Comparison of ENCODE assay signal across 13 cellular contexts in genomic region chr10:63429280-63429679, GRCh38. TPM values are rescaled to one million over a fixed set of nuclear protein-coding genes. Genes with fewer than 3 reads are reported as not detected.
DNase-seq lines count a peak whose midpoint lies in the region; ATAC-seq, FAIRE-seq and TF ChIP-seq lines count a peak whose summit lies in the region.
"Had no signal": no experiment of that assay in that cellular context is flagged by ENCODE, and none has a peak within 500 bp of the region (broad histone marks: within the 10 kb centered on the region; RNA-seq: fewer than 3 reads in every experiment).

No MANE protein-coding gene starts in this region.

- no peaks in the 10 kb centered on the region for H3K9me3 Mint-ChIP-seq in chondrocyte (ENCODE audit: low read depth)
- no peaks in the 10 kb centered on the region for H3K9me3 Mint-ChIP-seq in activated naive CD8-positive, alpha-beta T cell treated with anti-CD3 and anti-CD28 coated beads, Interleukin-2, amount 50 U/mL, for 24 hours

- no peak for TF ChIP-seq EP300 in sigmoid colon (IDR thresholded peaks at IDR 0.05)

- H3K4me3 Mint-ChIP-seq in chondrocyte (ENCODE audit: unreplicated experiment), result no peak overlapping the region
- H3K4me3 Mint-ChIP-seq in activated naive CD8-positive, alpha-beta T cell treated with anti-CD3 and anti-CD28 coated beads, Interleukin-2, amount 50 U/mL, for 24 hours, result no peak overlapping the region

- ATAC-seq in left lung, result peak; percentile 32
- ATAC-seq in activated naive CD8-positive, alpha-beta T cell treated with anti-CD3 and anti-CD28 coated beads, Interleukin-2, amount 50 U/mL, for 24 hours, result no peak

- FAIRE-seq in small intestine (lab: Jason Lieb, UNC), result no peak
- FAIRE-seq: islet of Langerhans had no signal

- no peaks in the 10 kb centered on the region for H3K27me3 Mint-ChIP-seq in chondrocyte (ENCODE audit: low read depth)
- H3K27me3 Mint-ChIP-seq in activated naive CD8-positive, alpha-beta T cell treated with anti-CD3 and anti-CD28 coated beads, Interleukin-2, amount 50 U/mL, for 24 hours, result no peaks in the 10 kb centered on the region

- no peak for TF ChIP-seq POLR2A in sigmoid colon (IDR thresholded peaks at IDR 0.05)

- H3K4me1 Mint-ChIP-seq in chondrocyte (ENCODE audit: low read depth), result peaks cover 45% of the 10 kb centered on the region
- peaks cover 28% of the 10 kb centered on the region for H3K4me1 Mint-ChIP-seq in activated naive CD8-positive, alpha-beta T cell treated with anti-CD3 and anti-CD28 coated beads, Interleukin-2, amount 50 U/mL, for 24 hours

- H3K27ac ChIP-seq in left lung (peak overlapping the region; percentile 27 to 59), sigmoid colon (peak overlapping the region in 2 of 4 donors; percentile 0 to 17), small intestine (ENCODE audit: low read depth in 1 of 2, low read length in 1 of 2) (no peak overlapping the region)
- H3K27ac ChIP-seq: neutrophil had no signal

- no peaks in the 10 kb centered on the region for H3K9me3 ChIP-seq in left lung
- H3K9me3 ChIP-seq in sigmoid colon, result no peaks in the 10 kb centered on the region
- no peaks in the 10 kb centered on the region for H3K9me3 ChIP-seq in small intestine (ENCODE audit: control insufficient read depth, low read depth)
- H3K9me3 ChIP-seq: BE2C, neutrophil had no signal

- no peak overlapping the region for H3K4me3 ChIP-seq in left lung
- H3K4me3 ChIP-seq in sigmoid colon, result no peak overlapping the region
- no peak overlapping the region for H3K4me3 ChIP-seq in small intestine (ENCODE audit: low read depth in 1 of 2, low read length in 2 of 2)

- H3K4me1 ChIP-seq in left lung (peaks cover 9 to 38% of the 10 kb centered on the region in 2 donors), sigmoid colon (peaks cover 0 to 40% (median 24%) of the 10 kb centered on the region in 4 donors), small intestine (ENCODE audit: control insufficient read depth in 2 of 2, insufficient read depth in 1 of 2, low read depth in 1 of 2, low read length in 1 of 2) (peaks cover 0 to 5% of the 10 kb centered on the region in 2 donors)
- H3K4me1 ChIP-seq: BE2C had no signal

- peaks cover 6% of the 10 kb centered on the region for H3K36me3 Mint-ChIP-seq in chondrocyte (ENCODE audit: low read depth)
- peaks cover 17% of the 10 kb centered on the region for H3K36me3 Mint-ChIP-seq in activated naive CD8-positive, alpha-beta T cell treated with anti-CD3 and anti-CD28 coated beads, Interleukin-2, amount 50 U/mL, for 24 hours (ENCODE audit: low read depth)

- DNase-seq in AG08395 (ENCODE audit: low spot score), result peak; percentile 70
- peak; percentile 80 for DNase-seq in HCEC 1CT
- no peak for DNase-seq in chondrocyte (ENCODE audit: low spot score)
- no peak for DNase-seq in left lung
- no peak for DNase-seq in activated naive CD8-positive, alpha-beta T cell treated with anti-CD3 and anti-CD28 coated beads, Interleukin-2, amount 50 U/mL, for 24 hours
- DNase-seq in sigmoid colon, result no peak
- no peak for DNase-seq in small intestine
- no peak for DNase-seq in SKM-1 treated with dmso at 0.1 percent for 144 hours (lab: John Stamatoyannopoulos, UW; ENCODE audit: unreplicated experiment)
- DNase-seq: BE2C, OCI-M1, T1000 had no signal

- peak overlapping the region; percentile 81 for H3K27ac Mint-ChIP-seq in chondrocyte (ENCODE audit: unreplicated experiment)
- H3K27ac Mint-ChIP-seq in activated naive CD8-positive, alpha-beta T cell treated with anti-CD3 and anti-CD28 coated beads, Interleukin-2, amount 50 U/mL, for 24 hours, result no peak overlapping the region

- no peaks in the 10 kb centered on the region for H3K27me3 ChIP-seq in left lung
- no peaks in the 10 kb centered on the region for H3K27me3 ChIP-seq in sigmoid colon
- H3K27me3 ChIP-seq in small intestine (ENCODE audit: control insufficient read depth in 2 of 2, insufficient read depth in 2 of 2, low read length in 2 of 2), result no peaks in the 10 kb centered on the region
- H3K27me3 ChIP-seq: BE2C, neutrophil had no signal

- H3K36me3 ChIP-seq in left lung, result peaks cover 0 to 4% of the 10 kb centered on the region in 2 donors
- H3K36me3 ChIP-seq in sigmoid colon, result no peaks in the 10 kb centered on the region
- no peaks in the 10 kb centered on the region for H3K36me3 ChIP-seq in small intestine (ENCODE audit: control insufficient read depth in 2 of 2, insufficient read depth in 2 of 2, low read length in 2 of 2)
- H3K36me3 ChIP-seq: BE2C, neutrophil had no signal

- 65 to 75% methylated on average over 2 of the region's 2 CpGs for WGBS in sigmoid colon, 2 donors
- WGBS in small intestine, 3 donors, result 46 to 75% (median 66%) methylated on average over 2 of the region's 2 CpGs

- intact Hi-C loops in left lung (cut with DNase I), result no loop called here
- intact Hi-C loops in sigmoid colon (cut with DNase I), result no loop called here

- TF ChIP-seq CTCF in chondrocyte (IDR thresholded peaks at IDR 0.05), result no peak
- no peak for TF ChIP-seq CTCF in left lung (IDR thresholded peaks at IDR 0.05)
- TF ChIP-seq CTCF in sigmoid colon (IDR thresholded peaks at IDR 0.05), result no peak

RNA-seq across cellular contexts. Expression of gene JMJD1C, which starts 36.5 kb away (rescaled TPM):
- 72.9 to 81.3 TPM (median 77.0 TPM) in 3 replicates for total RNA-seq in chondrocyte
- total RNA-seq in left lung, result 10 to 100 TPM; 68.0 to 83.3 TPM
- 100 to 1,000 TPM in 3 of 4 donors, 10 to 100 TPM in 1; 94.2 to 134 (median 121) TPM for total RNA-seq in sigmoid colon
- 10 to 100 TPM; 13.2 to 26.9 (median 14.3) TPM for polyA plus RNA-seq in sigmoid colon
- 10 to 100 TPM; 22.4 to 50.5 (median 27.6) TPM for polyA plus RNA-seq in small intestine

Comparison
In these comparisons a context has a peak if more than half of its experiments do, and no peak if none do; other contexts are left out.
1. DNase-seq: peak in AG08395 (single experiment) and HCEC 1CT (single experiment); none in chondrocyte (single experiment), left lung (0 of 2), activated naive CD8-positive, alpha-beta T cell treated with anti-CD3 and anti-CD28 coated beads, Interleukin-2, amount 50 U/mL, for 24 hours (single experiment), sigmoid colon (single experiment), small intestine (single experiment) and SKM-1 treated with dmso at 0.1 percent for 144 hours (single experiment).
2. H3K27ac ChIP-seq: peak in left lung (2 of 2); none in small intestine (0 of 2).